8 cellular contexts compared by ENCODE assay signal in the genomic region with DNA sequence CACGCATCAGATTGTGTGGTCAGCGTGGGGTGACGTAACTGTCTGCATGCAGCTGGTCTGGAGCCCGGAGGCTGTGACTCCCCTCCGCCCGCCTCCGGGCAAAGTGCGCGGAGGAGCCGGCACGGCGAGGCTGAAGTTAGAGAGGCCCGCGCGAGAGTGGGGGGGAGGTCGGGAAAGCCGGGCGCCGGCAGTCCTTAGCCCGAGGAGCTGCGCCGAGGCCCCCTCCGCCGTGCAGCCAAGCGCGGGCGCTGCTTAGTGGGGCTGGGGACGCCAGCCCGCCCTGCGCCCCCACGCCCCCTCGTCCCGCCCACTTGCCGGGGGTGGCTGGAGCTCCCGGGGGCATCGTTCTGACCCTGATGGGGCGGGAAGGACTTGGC. TPM values are rescaled to one million over a fixed set of nuclear protein-coding genes. Genes with fewer than 3 reads are reported as not detected.
A peak's percentile ranks its signal among the peaks of the same experiment; 100 is the strongest.
DNase-seq lines count a peak whose midpoint lies in the region; ATAC-seq lines count a peak whose summit lies in the region.

No MANE protein-coding gene starts in this region.

- no peaks in the 10 kb centered on the region for H3K9me3 ChIP-seq in mononuclear cell (ENCODE audit: low read depth, low read length)

- peak; percentile 40 for ATAC-seq in HG02840 (IDR thresholded peaks at IDR 0.05; ENCODE audit: low FRiP score, unreplicated experiment)

- DNase-seq in NCI-H82 (lab: John Stamatoyannopoulos, UW) (peak; percentile 49), NCI-H82 treated with DMSO at 0.1 percent for 48 hours (lab: John Stamatoyannopoulos, UW; ENCODE audit: unreplicated experiment) (no peak), NCI-H226 (peak; percentile 91), epithelial cell of prostate (ENCODE audit: low read depth, low spot score) (no peak)
- DNase-seq in activated CD8-positive, alpha-beta memory T cell treated with anti-CD3 and anti-CD28 coated beads for 48 hours (ENCODE audit: low read depth in 2 of 3, low spot score in 2 of 3) = peak; percentile 37 to 43 (median 43)

- H3K27ac ChIP-seq in epithelial cell of prostate = peak overlapping the region; percentile 36

- H3K4me1 Mint-ChIP-seq in stimulated activated naive CD8-positive, alpha-beta T cell treated with anti-CD3 and anti-CD28 coated beads, Interleukin-15, Interleukin-2, amounts not matched to agents 100 ng/mL and 50 ng/mL, for 24 hours (ENCODE audit: low read depth) = peaks cover 68% of the 10 kb centered on the region

- H3K27ac Mint-ChIP-seq in stimulated activated naive CD8-positive, alpha-beta T cell treated with anti-CD3 and anti-CD28 coated beads, Interleukin-15, Interleukin-2, amounts not matched to agents 100 ng/mL and 50 ng/mL, for 24 hours = peak overlapping the region; percentile 90

- H3K4me1 ChIP-seq in mononuclear cell (ENCODE audit: insufficient read depth, low read length) = peaks cover 70% of the 10 kb centered on the region

- no peaks in the 10 kb centered on the region for H3K27me3 ChIP-seq in mononuclear cell (ENCODE audit: insufficient read depth, low read length)

- H3K36me3 Mint-ChIP-seq in stimulated activated naive CD8-positive, alpha-beta T cell treated with anti-CD3 and anti-CD28 coated beads, Interleukin-15, Interleukin-2, amounts not matched to agents 100 ng/mL and 50 ng/mL, for 24 hours (ENCODE audit: low read depth) = peaks cover 8% of the 10 kb centered on the region

- peak overlapping the region; percentile 91 for H3K4me3 Mint-ChIP-seq in stimulated activated naive CD8-positive, alpha-beta T cell treated with anti-CD3 and anti-CD28 coated beads, Interleukin-15, Interleukin-2, amounts not matched to agents 100 ng/mL and 50 ng/mL, for 24 hours

- H3K27me3 Mint-ChIP-seq in stimulated activated naive CD8-positive, alpha-beta T cell treated with anti-CD3 and anti-CD28 coated beads, Interleukin-15, Interleukin-2, amounts not matched to agents 100 ng/mL and 50 ng/mL, for 24 hours = no peaks in the 10 kb centered on the region

- no peaks in the 10 kb centered on the region for H3K9me3 Mint-ChIP-seq in stimulated activated naive CD8-positive, alpha-beta T cell treated with anti-CD3 and anti-CD28 coated beads, Interleukin-15, Interleukin-2, amounts not matched to agents 100 ng/mL and 50 ng/mL, for 24 hours

- H3K4me3 ChIP-seq in mononuclear cell (ENCODE audit: low read length) = peak overlapping the region; percentile 72

RNA-seq across cellular contexts. Expression of gene NINJ1, which starts 0.4 kb away (rescaled TPM):
- 234 TPM for total RNA-seq in mononuclear cell

RNA-seq across cellular contexts. Expression of gene CARD19, which starts 37.6 kb away (rescaled TPM):
- 117 TPM for total RNA-seq in mononuclear cell

RNA-seq across cellular contexts. Expression of gene WNK2, which starts 50.3 kb away (rescaled TPM):
- 0.10 TPM for total RNA-seq in mononuclear cell

Comparison
In these comparisons a context has a peak if more than half of its experiments do, and no peak if none do; other contexts are left out.
1. DNase-seq: peak in NCI-H82 (single experiment), NCI-H226 (single experiment) and activated CD8-positive, alpha-beta memory T cell treated with anti-CD3 and anti-CD28 coated beads for 48 hours (3 of 3); none in NCI-H82 treated with DMSO at 0.1 percent for 48 hours (single experiment) and epithelial cell of prostate (single experiment).